Comparison of ENCODE assay signal across 19 cellular contexts in the genomic region with DNA sequence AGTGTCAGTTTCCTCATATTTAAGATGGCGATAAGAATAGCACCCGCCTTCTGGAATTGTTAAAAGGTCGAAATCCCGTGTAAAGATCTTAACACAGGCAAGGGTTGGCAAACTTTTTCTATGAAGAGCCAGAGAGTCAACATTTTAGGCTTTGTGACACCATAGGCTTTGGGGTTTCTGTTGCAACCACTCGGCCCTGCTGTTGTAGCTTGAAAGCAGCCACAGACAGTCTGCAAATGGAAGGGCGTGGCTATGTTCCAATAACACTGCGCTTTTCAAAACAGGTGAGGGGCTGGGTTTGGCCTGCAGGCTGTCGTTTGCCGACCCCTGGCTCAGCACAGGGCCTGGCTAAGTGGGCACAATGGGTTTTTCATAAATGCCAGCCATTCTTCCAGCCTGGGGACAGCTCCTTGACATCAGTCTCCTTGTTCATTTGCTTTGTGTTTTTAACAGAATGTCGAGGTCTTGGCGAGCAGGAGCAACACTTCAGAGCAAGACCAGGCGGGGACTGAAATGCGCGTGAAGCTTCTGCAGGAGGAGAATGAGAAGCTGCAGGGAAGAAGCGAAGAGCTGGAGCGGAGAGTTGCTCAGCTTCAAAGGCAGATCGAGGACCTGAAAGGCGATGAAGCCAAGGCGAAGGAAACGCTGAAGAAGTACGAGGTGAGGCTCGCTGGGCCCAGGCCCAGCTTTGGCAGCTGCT.
DNase-seq lines count a peak whose midpoint lies in the region; ATAC-seq and TF ChIP-seq lines count a peak whose summit lies in the region.
"Had no signal": no experiment of that assay in that cellular context is flagged by ENCODE, and none has a peak within 500 bp of the region (broad histone marks: within the 10 kb centered on the region; RNA-seq: fewer than 3 reads in every experiment).

No MANE protein-coding gene starts in this region.

- peaks cover 29% of the 10 kb centered on the region for H3K36me3 ChIP-seq in cardiac muscle cell
- H3K36me3 ChIP-seq in left ventricle myocardium inferior: no peaks in the 10 kb centered on the region
- H3K36me3 ChIP-seq in upper lobe of right lung: no peaks in the 10 kb centered on the region
- H3K36me3 ChIP-seq: SJCRH30 had no signal

- H3K4me3 ChIP-seq in cardiac muscle cell (no peak overlapping the region), left ventricle myocardium inferior (no peak overlapping the region), upper lobe of right lung (no peak overlapping the region)
- H3K4me3 ChIP-seq: A549, SJCRH30 had no signal

- intact Hi-C loops in left ventricle myocardium inferior (cut with micrococcal nuclease): no loop called here
- intact Hi-C loops in upper lobe of right lung (cut with DNase I): no loop called here

- H3K27ac Mint-ChIP-seq in nephron: peak overlapping the region; percentile 70 to 98 (median 82)
- H3K27ac Mint-ChIP-seq: CD14-positive monocyte had no signal

- TF ChIP-seq CTCF in cardiac muscle cell (IDR thresholded peaks at IDR 0.05; ENCODE audit: low read depth, low read length) (no peak), left ventricle myocardium inferior (IDR thresholded peaks at IDR 0.05; ENCODE audit: borderline replicate concordance) (no peak), nephron (IDR thresholded peaks at IDR 0.05; ENCODE audit: unreplicated experiment in 3 of 3) (no peak), upper lobe of right lung (IDR thresholded peaks at IDR 0.05) (no peak)

- H3K4me3 Mint-ChIP-seq in nephron: no peak overlapping the region
- H3K4me3 Mint-ChIP-seq: CD14-positive monocyte had no signal

- H3K4me1 ChIP-seq in cardiac muscle cell (ENCODE audit: low read depth) (peaks cover 23% of the 10 kb centered on the region), left ventricle myocardium inferior (no peaks in the 10 kb centered on the region), upper lobe of right lung (no peaks in the 10 kb centered on the region)
- H3K4me1 ChIP-seq: A549 had no signal

- H3K36me3 Mint-ChIP-seq in nephron (ENCODE audit: low read depth): peaks cover 18% of the 10 kb centered on the region
- H3K36me3 Mint-ChIP-seq: CD14-positive monocyte had no signal

- ATAC-seq in upper lobe of right lung: peak; percentile 65
- ATAC-seq in HG03442 (IDR thresholded peaks at IDR 0.05; ENCODE audit: unreplicated experiment): no peak
- ATAC-seq: A549 had no signal

- DNase-seq in cardiac muscle cell (ENCODE audit: low read depth in 1 of 2, low spot score in 1 of 2) (no peak), left ventricle myocardium inferior (no peak), islet precursor cell (peak; percentile 68), upper lobe of right lung (no peak), D341Med (ENCODE audit: low spot score) (no peak)
- no peak for DNase-seq in activated CD4-positive, alpha-beta T cell treated with anti-CD3 and anti-CD28 coated beads for 4 hours
- DNase-seq: COR-L47, NCI-H1092 treated with DMSO at 0.1 percent for 48 hours, NCI-H1694, NCI-H2171, NCI-H446 treated with DMSO at 0.1 percent for 48 hours, OCI-M1, RPMI8226 had no signal

- peaks cover 8% of the 10 kb centered on the region for H3K27me3 Mint-ChIP-seq in nephron (ENCODE audit: low read depth)

- H3K4me1 Mint-ChIP-seq in nephron: peaks cover 25% of the 10 kb centered on the region
- H3K4me1 Mint-ChIP-seq: CD14-positive monocyte had no signal

- H3K27ac ChIP-seq in cardiac muscle cell (peak overlapping the region; percentile 11), left ventricle myocardium inferior (replicated peaks) (no peak overlapping the region), upper lobe of right lung (peak overlapping the region; percentile 39)
- H3K27ac ChIP-seq: A549, KMS-11, SJCRH30 had no signal

- no peaks in the 10 kb centered on the region for H3K9me3 ChIP-seq in cardiac muscle cell (ENCODE audit: low read depth)
- no peaks in the 10 kb centered on the region for H3K9me3 ChIP-seq in left ventricle myocardium inferior (replicated peaks)
- no peaks in the 10 kb centered on the region for H3K9me3 ChIP-seq in upper lobe of right lung
- H3K9me3 ChIP-seq: A549, SJCRH30 had no signal

- H3K27me3 ChIP-seq in cardiac muscle cell (no peaks in the 10 kb centered on the region), left ventricle myocardium inferior (ENCODE audit: low read depth) (no peaks in the 10 kb centered on the region), upper lobe of right lung (no peaks in the 10 kb centered on the region)
- H3K27me3 ChIP-seq: SJCRH30 had no signal

- H3K9me3 Mint-ChIP-seq in nephron: no peaks in the 10 kb centered on the region
